8 cellular contexts compared by ENCODE assay signal in genomic region chr14:24035791-24036179, GRCh38. TPM values are rescaled to one million over a fixed set of nuclear protein-coding genes. Genes with fewer than 3 reads are reported as not detected.
DNase-seq lines count a peak whose midpoint lies in the region; ATAC-seq, FAIRE-seq and TF ChIP-seq lines count a peak whose summit lies in the region.
"Not testable (repeated sequence)": the region's sequence is repeated elsewhere in the genome, so short reads cannot be mapped to it uniquely, and the experiment has no call there.

No MANE protein-coding gene starts in this region.

- CTCF ChIA-PET in PC-9 (lab: Charles Lee) = not testable (repeated sequence)
- CTCF ChIA-PET in HepG2 (lab: Yijun Ruan, JAX; ENCODE audit: low intra/inter-chr PET ratio, low total read pairs) = interaction anchor here (4.0 kb wide), 1 partner anchor 23 kb away, joined by 85 read pairs; no protein-coding TSS in a partner anchor

- not testable (repeated sequence) for H3K27me3 ChIP-seq in PC-9 (ENCODE audit: insufficient read depth, low read depth); HepG2 (ENCODE audit: control insufficient read depth in 1 of 2, insufficient read depth in 2 of 2, low read length in 2 of 2); psoas muscle (ENCODE audit: insufficient read depth in 3 of 3, low read length in 2 of 3)

- not testable (repeated sequence) for TF ChIP-seq CTCF in 22Rv1 (IDR thresholded peaks at IDR 0.05); PC-9 (conservative IDR thresholded peaks at IDR 0.05); epithelial cell of proximal tubule (conservative IDR thresholded peaks at IDR 0.05; ENCODE audit: low read depth, low read length); psoas muscle (IDR thresholded peaks at IDR 0.05)
- 0 out of 2 replicates have a peak, but pooled peaks have one; percentile 9 for TF ChIP-seq CTCF in HepG2 (CRISPR knock-in tag; IDR thresholded peaks at IDR 0.05)

- H2AFZ ChIP-seq in PC-9; HepG2 (ENCODE audit: low read length): not testable (repeated sequence)

- 30% methylated on average over 3 of the region's 3 CpGs for WGBS in HepG2 (ENCODE audit: low lambda C conversion rate)
- WGBS in psoas muscle, 3 donors = 27 to 57% (median 40%) methylated on average over 3 of the region's 3 CpGs

- not testable (repeated sequence) for H3K79me2 ChIP-seq in PC-9 (ENCODE audit: low read depth); HepG2 (ENCODE audit: insufficient read depth, low read length)

- H3K4me3 ChIP-seq in PC-9 = peak overlapping the region; percentile 62; the same call in 1 of the 2 replicates
- peak overlapping the region; percentile 67 for H3K4me3 ChIP-seq in epithelial cell of proximal tubule (ENCODE audit: low read depth, low read length)
- H3K4me3 ChIP-seq in HepG2 (replicated peaks in 1 of 3; ENCODE audit: insufficient read depth in 1 of 3, low read depth in 2 of 3, low read length in 3 of 3) = peak overlapping the region; percentile 31 to 68 (median 62); a peak in 4 of 6 replicates
- peak overlapping the region; percentile 78 for H3K4me3 ChIP-seq in psoas muscle

- not testable (repeated sequence) for TF ChIP-seq EP300 in HepG2 (IDR thresholded peaks at IDR 0.05; ENCODE audit: low read depth in 2 of 2, low read length in 2 of 2); HepG2 (CRISPR knock-in tag; IDR thresholded peaks at IDR 0.05; ENCODE audit: borderline replicate concordance)

- not testable (repeated sequence) for H3K27ac Mint-ChIP-seq in activated T-helper 2 cell treated with anti-CD3 and anti-CD28 coated beads, Interferon-gamma antibody, Interleukin-2, Interleukin-4, amounts not matched to agents 10 μg/mL and 5 μg/mL and 100 μg/mL, durations not matched to agents 14 hours and 24 hours and 36 hours

- not testable (repeated sequence) for H3K9ac ChIP-seq in HepG2 (ENCODE audit: insufficient read depth, low read depth, low read length)

- TF ChIP-seq POLR2A in HepG2 (IDR thresholded peaks at IDR 0.05; ENCODE audit: insufficient read depth in 1 of 2, low read depth in 2 of 2, low read length in 2 of 2) = not testable (repeated sequence)

- H3K4me3 Mint-ChIP-seq in activated T-helper 2 cell treated with anti-CD3 and anti-CD28 coated beads, Interferon-gamma antibody, Interleukin-2, Interleukin-4, amounts not matched to agents 10 μg/mL and 5 μg/mL and 100 μg/mL, durations not matched to agents 14 hours and 24 hours and 36 hours (ENCODE audit: low read depth) = peak overlapping the region; percentile 94

- FAIRE-seq in HepG2 (lab: Jason Lieb, UNC) = not testable (repeated sequence)

- not testable (repeated sequence) for H3K36me3 Mint-ChIP-seq in activated T-helper 2 cell treated with anti-CD3 and anti-CD28 coated beads, Interferon-gamma antibody, Interleukin-2, Interleukin-4, amounts not matched to agents 10 μg/mL and 5 μg/mL and 100 μg/mL, durations not matched to agents 14 hours and 24 hours and 36 hours (ENCODE audit: low read depth)

- intact Hi-C loops in PC-9 (cut with micrococcal nuclease; ENCODE audit: unreplicated experiment) = loop anchor here (2.0 kb wide), 2 partner anchors 21 to 447 kb away; no protein-coding TSS in a partner anchor
- intact Hi-C loops in activated T-helper 2 cell treated with anti-CD3 and anti-CD28 coated beads, Interferon-gamma antibody, Interleukin-2, Interleukin-4, amounts not matched to agents 10 μg/mL and 5 μg/mL and 100 μg/mL, durations not matched to agents 14 hours and 24 hours and 36 hours (cut with micrococcal nuclease) = loop anchor here (1.0 to 5.0 kb wide), 2 partner anchors 21 to 48 kb away; partner anchors contain the start of gene DHRS4L2
- intact Hi-C loops in HepG2 (cut with micrococcal nuclease; ENCODE audit: unreplicated experiment) = loop anchor here (1.0 to 10.0 kb wide), 4 partner anchors 21 to 311 kb away; no protein-coding TSS in a partner anchor
- intact Hi-C loops in psoas muscle (cut with DNase I) = loop anchor here in 1 of 2 donors (2.0 kb wide), 1 partner anchor 21 kb away; no protein-coding TSS in a partner anchor

- not testable (repeated sequence) for H4K20me1 ChIP-seq in PC-9 (ENCODE audit: insufficient read depth); HepG2 (ENCODE audit: insufficient read depth, low read length)

- not testable (repeated sequence) for H3K27me3 Mint-ChIP-seq in activated T-helper 2 cell treated with anti-CD3 and anti-CD28 coated beads, Interferon-gamma antibody, Interleukin-2, Interleukin-4, amounts not matched to agents 10 μg/mL and 5 μg/mL and 100 μg/mL, durations not matched to agents 14 hours and 24 hours and 36 hours (ENCODE audit: low read depth)

- TF ChIP-seq RAD21 in HepG2 (CRISPR knock-in tag; IDR thresholded peaks at IDR 0.05) = not testable (repeated sequence)

- POLR2A ChIA-PET in PC-9 (lab: Charles Lee; ENCODE audit: unreplicated experiment) = not testable (repeated sequence)
- POLR2A ChIA-PET in HepG2 (lab: Yijun Ruan, JAX) = interaction anchor here (0.6 to 1.1 kb wide), 5 partner anchors 51 to 79 kb away, joined by 3 to 8 read pairs (median 3); partner anchors contain the start of genes DCAF11, NRL and PCK2

- H3K9me2 ChIP-seq in PC-9 (ENCODE audit: insufficient read depth) = not testable (repeated sequence)

- peak overlapping the region; percentile 81 for H3K27ac ChIP-seq in 22Rv1
- not testable (repeated sequence) for H3K27ac ChIP-seq in PC-9
- H3K27ac ChIP-seq in HepG2 (ENCODE audit: extremely low read length, insufficient read depth, low read length) = peak overlapping the region; percentile 57
- H3K27ac ChIP-seq in psoas muscle = peak overlapping the region; percentile 87

- not testable (repeated sequence) for H3F3A ChIP-seq in PC-9 (ENCODE audit: insufficient read depth, low read depth)

- H3K36me3 ChIP-seq in PC-9 (ENCODE audit: low read depth); HepG2 (replicated peaks in 1 of 2; ENCODE audit: control insufficient read depth in 1 of 2, insufficient read depth in 2 of 2, low read length in 2 of 2); psoas muscle (ENCODE audit: insufficient read depth in 1 of 2, low read depth in 1 of 2): not testable (repeated sequence)

- peaks cover 24% of the 10 kb centered on the region for H3K9me3 Mint-ChIP-seq in activated T-helper 2 cell treated with anti-CD3 and anti-CD28 coated beads, Interferon-gamma antibody, Interleukin-2, Interleukin-4, amounts not matched to agents 10 μg/mL and 5 μg/mL and 100 μg/mL, durations not matched to agents 14 hours and 24 hours and 36 hours

- peaks cover 10% of the 10 kb centered on the region for H3K4me1 Mint-ChIP-seq in activated T-helper 2 cell treated with anti-CD3 and anti-CD28 coated beads, Interferon-gamma antibody, Interleukin-2, Interleukin-4, amounts not matched to agents 10 μg/mL and 5 μg/mL and 100 μg/mL, durations not matched to agents 14 hours and 24 hours and 36 hours (ENCODE audit: low read depth)

- H3K4me2 ChIP-seq in PC-9 = peak overlapping the region; percentile 77
- H3K4me2 ChIP-seq in HepG2 (ENCODE audit: low read depth, low read length) = peak overlapping the region; percentile 77

- not testable (repeated sequence) for DNase-seq in PC-9; activated T-helper 2 cell treated with anti-CD3 and anti-CD28 coated beads, Interferon-gamma antibody, Interleukin-2, Interleukin-4, amounts not matched to agents 10 μg/mL and 5 μg/mL and 100 μg/mL, durations not matched to agents 14 hours and 24 hours and 36 hours (ENCODE audit: low spot score); epithelial cell of proximal tubule (ENCODE audit: low read depth); HepG2 (ENCODE audit: low spot score); psoas muscle

- not testable (repeated sequence) for H3K4me1 ChIP-seq in PC-9 (replicated peaks; ENCODE audit: insufficient read depth)
- peaks cover 43% of the 10 kb centered on the region for H3K4me1 ChIP-seq in HepG2 (ENCODE audit: insufficient read depth, low read length)
- peaks cover 15% of the 10 kb centered on the region for H3K4me1 ChIP-seq in psoas muscle

- in situ Hi-C loops in HepG2 (cut with HindIII; ENCODE audit: extremely low pct_ligation_motif_present, low pct_unique_long_range_greater_than_20kb) = loop anchor here (10.0 kb wide), 1 partner anchor 51 kb away; the partner anchor contains the start of gene DHRS4L2

- ATAC-seq in GM18868 (IDR thresholded peaks at IDR 0.05; ENCODE audit: unreplicated experiment) (peak; percentile 7), HG03196 (IDR thresholded peaks at IDR 0.05; ENCODE audit: unreplicated experiment) (peak; percentile 2), HepG2 (peak; percentile 77), psoas muscle (peak; percentile 24 to 38 (median 27))

- TSS peak; percentile 39 for BruUV-seq in PC-9 (replicated peaks; lab: Mats Ljungman, UMichigan)
- BruUV-seq in HepG2 (replicated peaks; lab: Mats Ljungman, UMichigan) = not testable (repeated sequence)

- not testable (repeated sequence) for H3K9me3 ChIP-seq in PC-9 (ENCODE audit: insufficient read depth, low read depth); psoas muscle
- peaks cover 12% of the 10 kb centered on the region for H3K9me3 ChIP-seq in HepG2 (ENCODE audit: low read length)

RNA-seq across cellular contexts. Expression of gene CARMIL3, which starts 16.0 kb away (rescaled TPM):
- total RNA-seq in PC-9 (2021) = not detected in 2 replicates
- 1.3 and 1.7 TPM in 2 replicates for total RNA-seq in activated T-helper 2 cell treated with anti-CD3 and anti-CD28 coated beads, Interferon-gamma antibody, Interleukin-2, Interleukin-4, amounts not matched to agents 10 μg/mL and 5 μg/mL and 100 μg/mL, durations not matched to agents 14 hours and 24 hours and 36 hours
- total RNA-seq in epithelial cell of proximal tubule = 0.07 TPM in 1 of 2 replicates, not detected in the other
- total RNA-seq in HepG2 (2016; rRNA removed; fragmentation: Illumina TruSeq; extraction: Trizol) = 0.13 and 0.27 TPM in 2 replicates
- total RNA-seq in HepG2 (2016; cell fraction: cytosol; rRNA removed; fragmentation: Illumina TruSeq; extraction: Trizol; ENCODE audit: low read depth) = 0.18 TPM in 1 of 2 replicates, not detected in the other
- total RNA-seq in HepG2 (2016; cell fraction: insoluble cytoplasmic fraction; rRNA removed; fragmentation: Illumina TruSeq; extraction: Trizol) = 0.12 and 0.41 TPM in 2 replicates
- total RNA-seq in HepG2 (2016; cell fraction: membrane; rRNA removed; fragmentation: Illumina TruSeq; extraction: Trizol) = 0.03 and 0.15 TPM in 2 replicates
- total RNA-seq in HepG2 (2016; cell fraction: nucleus; rRNA removed; fragmentation: Illumina TruSeq; extraction: Trizol) = 0.47 and 0.65 TPM in 2 replicates
- polyA plus RNA-seq in HepG2 (2011; rRNA removed) = 0.55 and 0.85 TPM in 2 replicates
- polyA plus RNA-seq in HepG2 (2011; cell fraction: cytosol; rRNA removed) = 0.13 and 0.21 TPM in 2 replicates
- 7.7 and 8.1 TPM in 2 replicates for polyA plus RNA-seq in HepG2 (2011; cell fraction: nucleus; rRNA removed)
- polyA plus RNA-seq in HepG2 (2012) = 0.16 and 0.34 TPM in 2 replicates
- polyA plus RNA-seq in HepG2 (2016; cell fraction: cytosol; fragmentation: Illumina TruSeq; extraction: Trizol; ENCODE audit: low read depth) = 0.03 TPM in 2 replicates
- 0.19 and 0.23 TPM in 2 replicates for polyA plus RNA-seq in HepG2 (2016; cell fraction: insoluble cytoplasmic fraction; fragmentation: Illumina TruSeq; extraction: Trizol; ENCODE audit: low read depth)
- polyA plus RNA-seq in HepG2 (2016; cell fraction: membrane; fragmentation: Illumina TruSeq; extraction: Trizol; ENCODE audit: low read depth) = 0.05 TPM in 2 replicates
- polyA plus RNA-seq in HepG2 (2016; cell fraction: nucleus; fragmentation: Illumina TruSeq; extraction: Trizol; ENCODE audit: insufficient read depth, low read depth) = 1.6 and 2.9 TPM in 2 replicates
- polyA minus RNA-seq in HepG2 (2011; rRNA and poly(A)+ RNA removed; ENCODE audit: low replicate concordance) = 0.14 and 3.1 TPM in 2 replicates
- polyA minus RNA-seq in HepG2 (2011; cell fraction: cytosol; rRNA and poly(A)+ RNA removed) = 0.20 and 0.44 TPM in 2 replicates
- polyA minus RNA-seq in HepG2 (2011; cell fraction: nucleus; rRNA and poly(A)+ RNA removed) = 0.77 and 2.9 TPM in 2 replicates
- total RNA-seq in psoas muscle = under 1 TPM in 3 of 4 donors, not detected in 1; 0.04 to 0.10 (median 0.06) TPM
- polyA plus RNA-seq in psoas muscle = under 1 TPM in 2 of 3 donors, not detected in 1; 0.08 to 0.19 TPM

RNA-seq across cellular contexts. Expression of gene CPNE6, which starts 35.6 kb away (rescaled TPM):
- not detected in 2 replicates for total RNA-seq in PC-9 (2021)
- total RNA-seq in activated T-helper 2 cell treated with anti-CD3 and anti-CD28 coated beads, Interferon-gamma antibody, Interleukin-2, Interleukin-4, amounts not matched to agents 10 μg/mL and 5 μg/mL and 100 μg/mL, durations not matched to agents 14 hours and 24 hours and 36 hours = not detected in 2 replicates
- not detected in 2 replicates for total RNA-seq in epithelial cell of proximal tubule
- not detected in 2 replicates for total RNA-seq in HepG2 (2016; rRNA removed; fragmentation: Illumina TruSeq; extraction: Trizol)
- not detected in 2 replicates for total RNA-seq in HepG2 (2016; cell fraction: cytosol; rRNA removed; fragmentation: Illumina TruSeq; extraction: Trizol; ENCODE audit: low read depth)
- total RNA-seq in HepG2 (2016; cell fraction: insoluble cytoplasmic fraction; rRNA removed; fragmentation: Illumina TruSeq; extraction: Trizol) = not detected in 2 replicates
- total RNA-seq in HepG2 (2016; cell fraction: membrane; rRNA removed; fragmentation: Illumina TruSeq; extraction: Trizol) = not detected in 2 replicates
- not detected in 2 replicates for total RNA-seq in HepG2 (2016; cell fraction: nucleus; rRNA removed; fragmentation: Illumina TruSeq; extraction: Trizol)
- polyA plus RNA-seq in HepG2 (2011; rRNA removed) = 0.03 TPM in 1 of 2 replicates, not detected in the other
- polyA plus RNA-seq in HepG2 (2011; cell fraction: cytosol; rRNA removed) = not detected in 2 replicates
- 0.06 and 0.16 TPM in 2 replicates for polyA plus RNA-seq in HepG2 (2011; cell fraction: nucleus; rRNA removed)
- polyA plus RNA-seq in HepG2 (2012) = 0.05 TPM in 1 of 2 replicates, not detected in the other
- polyA plus RNA-seq in HepG2 (2016; cell fraction: cytosol; fragmentation: Illumina TruSeq; extraction: Trizol; ENCODE audit: low read depth) = not detected in 2 replicates
- polyA plus RNA-seq in HepG2 (2016; cell fraction: insoluble cytoplasmic fraction; fragmentation: Illumina TruSeq; extraction: Trizol; ENCODE audit: low read depth) = not detected in 2 replicates
- polyA plus RNA-seq in HepG2 (2016; cell fraction: membrane; fragmentation: Illumina TruSeq; extraction: Trizol; ENCODE audit: low read depth) = not detected in 2 replicates
- polyA plus RNA-seq in HepG2 (2016; cell fraction: nucleus; fragmentation: Illumina TruSeq; extraction: Trizol; ENCODE audit: insufficient read depth, low read depth) = not detected in 2 replicates
- polyA minus RNA-seq in HepG2 (2011; rRNA and poly(A)+ RNA removed; ENCODE audit: low replicate concordance) = 0.16 TPM in 1 of 2 replicates, not detected in the other
- polyA minus RNA-seq in HepG2 (2011; cell fraction: cytosol; rRNA and poly(A)+ RNA removed) = not detected in 2 replicates
- polyA minus RNA-seq in HepG2 (2011; cell fraction: nucleus; rRNA and poly(A)+ RNA removed) = not detected in 2 replicates
- total RNA-seq in psoas muscle = not detected
- polyA plus RNA-seq in psoas muscle = under 1 TPM in 1 of 3 donors, not detected in 2; 0.06 TPM

RNA-seq across cellular contexts. Expression of gene DHRS4L2, which starts 47.1 kb away (rescaled TPM):
- 14.8 and 22.8 TPM in 2 replicates for total RNA-seq in PC-9 (2021)
- 23.9 and 24.9 TPM in 2 replicates for total RNA-seq in activated T-helper 2 cell treated with anti-CD3 and anti-CD28 coated beads, Interferon-gamma antibody, Interleukin-2, Interleukin-4, amounts not matched to agents 10 μg/mL and 5 μg/mL and 100 μg/mL, durations not matched to agents 14 hours and 24 hours and 36 hours
- total RNA-seq in epithelial cell of proximal tubule = 13.6 and 14.8 TPM in 2 replicates
- 38.2 and 40.0 TPM in 2 replicates for total RNA-seq in HepG2 (2016; rRNA removed; fragmentation: Illumina TruSeq; extraction: Trizol)
- total RNA-seq in HepG2 (2016; cell fraction: cytosol; rRNA removed; fragmentation: Illumina TruSeq; extraction: Trizol; ENCODE audit: low read depth) = 10.7 and 12.6 TPM in 2 replicates
- 37.5 and 39.4 TPM in 2 replicates for total RNA-seq in HepG2 (2016; cell fraction: insoluble cytoplasmic fraction; rRNA removed; fragmentation: Illumina TruSeq; extraction: Trizol)
- total RNA-seq in HepG2 (2016; cell fraction: membrane; rRNA removed; fragmentation: Illumina TruSeq; extraction: Trizol) = 19.6 and 20.4 TPM in 2 replicates
- total RNA-seq in HepG2 (2016; cell fraction: nucleus; rRNA removed; fragmentation: Illumina TruSeq; extraction: Trizol) = 18.4 and 18.8 TPM in 2 replicates
- polyA plus RNA-seq in HepG2 (2011; rRNA removed) = 24.7 and 24.8 TPM in 2 replicates
- polyA plus RNA-seq in HepG2 (2011; cell fraction: cytosol; rRNA removed) = 15.5 and 22.3 TPM in 2 replicates
- polyA plus RNA-seq in HepG2 (2011; cell fraction: nucleus; rRNA removed) = 19.3 and 24.1 TPM in 2 replicates
- polyA plus RNA-seq in HepG2 (2012) = 25.5 and 32.5 TPM in 2 replicates
- 12.3 and 12.4 TPM in 2 replicates for polyA plus RNA-seq in HepG2 (2016; cell fraction: cytosol; fragmentation: Illumina TruSeq; extraction: Trizol; ENCODE audit: low read depth)
- polyA plus RNA-seq in HepG2 (2016; cell fraction: insoluble cytoplasmic fraction; fragmentation: Illumina TruSeq; extraction: Trizol; ENCODE audit: low read depth) = 50.1 and 54.3 TPM in 2 replicates
- 19.3 and 20.8 TPM in 2 replicates for polyA plus RNA-seq in HepG2 (2016; cell fraction: membrane; fragmentation: Illumina TruSeq; extraction: Trizol; ENCODE audit: low read depth)
- 39.6 and 44.6 TPM in 2 replicates for polyA plus RNA-seq in HepG2 (2016; cell fraction: nucleus; fragmentation: Illumina TruSeq; extraction: Trizol; ENCODE audit: insufficient read depth, low read depth)
- polyA minus RNA-seq in HepG2 (2011; rRNA and poly(A)+ RNA removed; ENCODE audit: low replicate concordance) = 7.3 and 27.3 TPM in 2 replicates
- polyA minus RNA-seq in HepG2 (2011; cell fraction: cytosol; rRNA and poly(A)+ RNA removed) = 10.4 and 11.1 TPM in 2 replicates
- polyA minus RNA-seq in HepG2 (2011; cell fraction: nucleus; rRNA and poly(A)+ RNA removed) = 10.9 and 11.7 TPM in 2 replicates
- 10 to 100 TPM; 25.9 to 43.4 (median 31.9) TPM for total RNA-seq in psoas muscle
- polyA plus RNA-seq in psoas muscle = 10 to 100 TPM; 19.4 to 62.0 (median 30.8) TPM

RNA-seq across cellular contexts. Expression of gene PCK2, which starts 58.3 kb away (rescaled TPM):
- total RNA-seq in PC-9 (2021) (77.4 and 113 TPM in 2 replicates), epithelial cell of proximal tubule (40.0 and 47.7 TPM in 2 replicates), HepG2 (2016; rRNA removed; fragmentation: Illumina TruSeq; extraction: Trizol) (118 and 129 TPM in 2 replicates), psoas muscle (1 to 10 TPM; 2.1 to 4.5 (median 2.7) TPM)
- total RNA-seq in activated T-helper 2 cell treated with anti-CD3 and anti-CD28 coated beads, Interferon-gamma antibody, Interleukin-2, Interleukin-4, amounts not matched to agents 10 μg/mL and 5 μg/mL and 100 μg/mL, durations not matched to agents 14 hours and 24 hours and 36 hours = 62.7 and 62.8 TPM in 2 replicates
- total RNA-seq in HepG2 (2016; cell fraction: cytosol; rRNA removed; fragmentation: Illumina TruSeq; extraction: Trizol; ENCODE audit: low read depth) = 29.7 and 32.7 TPM in 2 replicates
- total RNA-seq in HepG2 (2016; cell fraction: insoluble cytoplasmic fraction; rRNA removed; fragmentation: Illumina TruSeq; extraction: Trizol) = 112 and 129 TPM in 2 replicates
- 38.2 and 39.1 TPM in 2 replicates for total RNA-seq in HepG2 (2016; cell fraction: membrane; rRNA removed; fragmentation: Illumina TruSeq; extraction: Trizol)
- 96.7 and 121 TPM in 2 replicates for total RNA-seq in HepG2 (2016; cell fraction: nucleus; rRNA removed; fragmentation: Illumina TruSeq; extraction: Trizol)
- polyA plus RNA-seq in HepG2 (2011; rRNA removed) (272 and 316 TPM in 2 replicates), psoas muscle (1 to 10 TPM; 2.0 to 2.7 (median 2.0) TPM)
- polyA plus RNA-seq in HepG2 (2011; cell fraction: cytosol; rRNA removed) = 238 and 309 TPM in 2 replicates
- polyA plus RNA-seq in HepG2 (2011; cell fraction: nucleus; rRNA removed) = 309 TPM in 2 replicates
- 216 and 286 TPM in 2 replicates for polyA plus RNA-seq in HepG2 (2012)
- polyA plus RNA-seq in HepG2 (2016; cell fraction: cytosol; fragmentation: Illumina TruSeq; extraction: Trizol; ENCODE audit: low read depth) = 19.2 and 20.8 TPM in 2 replicates
- 122 and 140 TPM in 2 replicates for polyA plus RNA-seq in HepG2 (2016; cell fraction: insoluble cytoplasmic fraction; fragmentation: Illumina TruSeq; extraction: Trizol; ENCODE audit: low read depth)
- polyA plus RNA-seq in HepG2 (2016; cell fraction: membrane; fragmentation: Illumina TruSeq; extraction: Trizol; ENCODE audit: low read depth) = 27.1 and 31.0 TPM in 2 replicates
- 172 and 175 TPM in 2 replicates for polyA plus RNA-seq in HepG2 (2016; cell fraction: nucleus; fragmentation: Illumina TruSeq; extraction: Trizol; ENCODE audit: insufficient read depth, low read depth)
- polyA minus RNA-seq in HepG2 (2011; rRNA and poly(A)+ RNA removed; ENCODE audit: low replicate concordance) = 87.1 and 691 TPM in 2 replicates
- polyA minus RNA-seq in HepG2 (2011; cell fraction: cytosol; rRNA and poly(A)+ RNA removed) = 204 and 209 TPM in 2 replicates
- 128 and 158 TPM in 2 replicates for polyA minus RNA-seq in HepG2 (2011; cell fraction: nucleus; rRNA and poly(A)+ RNA removed)

Comparison
In these comparisons a context has a peak if more than half of its experiments do, and no peak if none do; other contexts are left out.
1. ATAC-seq: peak in every context shown above with its lines; median percentile 77 in HepG2; 27 in psoas muscle; 7 in GM18868; 2 in HG03196.